6 cellular contexts compared by ENCODE assay signal in the genomic region with DNA sequence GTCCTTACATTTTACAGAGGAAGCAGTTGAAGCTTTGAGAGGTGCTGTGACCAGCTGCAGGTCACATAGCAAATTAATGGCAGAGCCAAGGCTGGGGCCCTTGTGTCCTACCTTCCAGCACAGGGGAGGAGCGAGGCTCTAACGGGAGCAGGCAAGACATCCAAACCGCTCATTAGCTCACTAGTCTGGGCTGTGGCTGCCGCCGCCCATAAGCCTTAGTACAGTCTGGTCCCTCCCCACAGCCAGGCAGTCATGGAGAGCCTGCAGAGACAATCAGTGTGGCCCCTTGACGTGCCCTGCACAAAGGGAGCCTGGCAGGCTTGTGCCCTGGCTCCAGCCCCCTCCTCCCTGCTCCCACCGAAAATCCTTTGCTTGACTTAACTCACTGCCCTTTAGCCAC. TPM values are rescaled to one million over a fixed set of nuclear protein-coding genes. Genes with fewer than 3 reads are reported as not detected.
"Had no signal": no experiment of that assay in that cellular context is flagged by ENCODE, and none has a peak within 500 bp of the region (broad histone marks: within the 10 kb centered on the region; RNA-seq: fewer than 3 reads in every experiment).

No MANE protein-coding gene starts in this region.

RNA-seq across cellular contexts. Expression of a gene that starts 25.6 kb away (rescaled TPM):
- total RNA-seq: dermis blood vessel endothelial cell, endothelial cell of umbilical vein, epithelial cell of proximal tubule, glomerular endothelial cell, kidney, left ventricle myocardium inferior had no signal
